Comparison of ENCODE assay signal across 25 cellular contexts in the genomic region with DNA sequence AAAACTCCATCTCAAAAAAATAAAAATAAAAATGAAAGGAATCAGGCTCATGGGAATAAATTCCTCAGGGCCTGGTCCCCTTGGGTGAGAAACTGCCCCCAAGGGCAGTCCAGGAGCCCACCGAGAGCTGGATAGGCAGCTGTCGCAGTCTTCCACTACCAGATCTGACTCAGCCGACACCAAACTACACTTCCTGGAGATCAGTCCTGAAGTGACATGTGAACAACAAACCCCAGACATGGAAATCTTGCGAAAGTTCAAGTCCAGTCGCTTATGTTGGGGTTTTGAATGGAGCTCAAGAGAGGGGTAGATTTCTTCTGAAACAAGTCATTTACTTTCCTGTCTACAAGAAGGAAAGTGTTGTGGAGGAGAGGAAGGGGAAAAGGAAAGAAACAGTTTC. TPM values are rescaled to one million over a fixed set of nuclear protein-coding genes. Genes with fewer than 3 reads are reported as not detected.
DNase-seq lines count a peak whose midpoint lies in the region; ATAC-seq, FAIRE-seq and TF ChIP-seq lines count a peak whose summit lies in the region.
"Had no signal": no experiment of that assay in that cellular context is flagged by ENCODE, and none has a peak within 500 bp of the region (broad histone marks: within the 10 kb centered on the region; RNA-seq: fewer than 3 reads in every experiment).

No MANE protein-coding gene starts in this region.

- H3K27ac ChIP-seq in breast epithelium (no peak overlapping the region), astrocyte (ENCODE audit: low read depth, low read length) (no peak overlapping the region), tibial nerve (peak overlapping the region in 3 of 4 donors; percentile 5 to 95 (median 87)), prostate gland (no peak overlapping the region)
- H3K27ac ChIP-seq: BLaER1 had no signal

- no peak for TF ChIP-seq POLR2A in breast epithelium (IDR thresholded peaks at IDR 0.05)
- TF ChIP-seq POLR2A in tibial nerve (IDR thresholded peaks at IDR 0.05): no peak
- TF ChIP-seq POLR2A in prostate gland (IDR thresholded peaks at IDR 0.05): no peak

- no peak overlapping the region for H3K9ac ChIP-seq in astrocyte (ENCODE audit: low read length)
- H3K9ac ChIP-seq: BLaER1 had no signal

- no peaks in the 10 kb centered on the region for H3K9me3 Mint-ChIP-seq in MCF 10A (ENCODE audit: unreplicated experiment)
- H3K9me3 Mint-ChIP-seq in astrocyte (ENCODE audit: unreplicated experiment): peaks cover 7% of the 10 kb centered on the region
- no peaks in the 10 kb centered on the region for H3K9me3 Mint-ChIP-seq in stimulated activated naive B cell treated with anti-CD40 and anti-IgM and Interleukin-4, amounts not matched to agents 10 μg/mL and 1 μg/mL and 100 μg/mL, for 72 hours
- H3K9me3 Mint-ChIP-seq: central memory CD8-positive, alpha-beta T cell had no signal

- no TSS peak for BruUV-seq in MCF 10A (replicated peaks; lab: Mats Ljungman, UMichigan)

- no peak overlapping the region for H2AFZ ChIP-seq in astrocyte (ENCODE audit: low read depth, low read length)

- no peaks in the 10 kb centered on the region for H3K36me3 ChIP-seq in breast epithelium
- no peaks in the 10 kb centered on the region for H3K36me3 ChIP-seq in astrocyte (ENCODE audit: insufficient read depth, low read length)
- peaks cover 0 to 26% (median 0%) of the 10 kb centered on the region in 3 donors for H3K36me3 ChIP-seq in tibial nerve
- no peaks in the 10 kb centered on the region for H3K36me3 ChIP-seq in prostate gland

- FAIRE-seq in astrocyte (lab: Jason Lieb, UNC): no peak
- FAIRE-seq: H1, keratinocyte, small intestine had no signal

- H3K27me3 Mint-ChIP-seq in MCF 10A (ENCODE audit: insufficient read depth, unreplicated experiment): no peaks in the 10 kb centered on the region
- H3K27me3 Mint-ChIP-seq in astrocyte (ENCODE audit: low read depth, unreplicated experiment): no peaks in the 10 kb centered on the region
- no peaks in the 10 kb centered on the region for H3K27me3 Mint-ChIP-seq in stimulated activated naive B cell treated with anti-CD40 and anti-IgM and Interleukin-4, amounts not matched to agents 10 μg/mL and 1 μg/mL and 100 μg/mL, for 72 hours
- H3K27me3 Mint-ChIP-seq: activated CD4-positive, alpha-beta T cell treated with anti-CD3 and anti-CD28 coated beads for 36 hours; activated CD8-positive, alpha-beta memory T cell treated with anti-CD3 and anti-CD28 coated beads, Interleukin-2, amount 10 ng/mL, durations not matched to agents 7 days and 5 days; activated naive CD8-positive, alpha-beta T cell treated with anti-CD3 and anti-CD28 coated beads, Interleukin-2, amount 50 U/mL, for 24 hours; central memory CD8-positive, alpha-beta T cell had no signal

- DNase-seq in MCF 10A (ENCODE audit: unreplicated experiment) (peak; percentile 57), breast epithelium (ENCODE audit: low spot score in 2 of 2) (no peak), astrocyte (ENCODE audit: low read depth) (no peak), hepatic stellate cell (ENCODE audit: low spot score) (peak; percentile 71), tibial nerve (ENCODE audit: low spot score in 2 of 2) (no peak), H4 (ENCODE audit: low spot score) (no peak), prostate gland (ENCODE audit: low spot score) (no peak)
- no peak for DNase-seq in stimulated activated naive B cell treated with anti-CD40 and anti-IgM and Interleukin-4, amounts not matched to agents 10 μg/mL and 1 μg/mL and 100 μg/mL, for 72 hours
- DNase-seq: activated CD4-positive, alpha-beta T cell treated with anti-CD3 and anti-CD28 coated beads for 36 hours; activated CD8-positive, alpha-beta memory T cell treated with anti-CD3 and anti-CD28 coated beads, Interleukin-2, amount 10 ng/mL, durations not matched to agents 7 days and 5 days; activated naive CD8-positive, alpha-beta T cell treated with anti-CD3 and anti-CD28 coated beads, Interleukin-2, amount 50 U/mL, for 24 hours; Calu3; effector CD4-positive, alpha-beta T cell; hippocampal formation; mesendoderm; NCI-H187; NCI-H226; nephron progenitor cell; small intestine; stimulated activated CD4-positive, alpha-beta T cell treated with anti-CD3 and anti-CD28 coated beads, Interleukin-4, amount 100 ng/mL, for 4 hours had no signal

- CTCF ChIA-PET in MCF 10A (lab: Yijun Ruan, JAX): no interaction called here

- H3K4me3 Mint-ChIP-seq in MCF 10A (ENCODE audit: unreplicated experiment): no peak overlapping the region
- no peak overlapping the region for H3K4me3 Mint-ChIP-seq in astrocyte (ENCODE audit: unreplicated experiment)
- H3K4me3 Mint-ChIP-seq in stimulated activated naive B cell treated with anti-CD40 and anti-IgM and Interleukin-4, amounts not matched to agents 10 μg/mL and 1 μg/mL and 100 μg/mL, for 72 hours: no peak overlapping the region
- H3K4me3 Mint-ChIP-seq: activated CD4-positive, alpha-beta T cell treated with anti-CD3 and anti-CD28 coated beads for 36 hours; activated CD8-positive, alpha-beta memory T cell treated with anti-CD3 and anti-CD28 coated beads, Interleukin-2, amount 10 ng/mL, durations not matched to agents 7 days and 5 days; activated naive CD8-positive, alpha-beta T cell treated with anti-CD3 and anti-CD28 coated beads, Interleukin-2, amount 50 U/mL, for 24 hours; central memory CD8-positive, alpha-beta T cell; nephron progenitor cell had no signal

- H3K36me3 Mint-ChIP-seq in MCF 10A (ENCODE audit: insufficient read depth, unreplicated experiment) (peaks cover 29% of the 10 kb centered on the region), astrocyte (ENCODE audit: low read depth, unreplicated experiment) (peaks cover 17% of the 10 kb centered on the region)
- H3K36me3 Mint-ChIP-seq in stimulated activated naive B cell treated with anti-CD40 and anti-IgM and Interleukin-4, amounts not matched to agents 10 μg/mL and 1 μg/mL and 100 μg/mL, for 72 hours: peaks cover 33 to 46% of the 10 kb centered on the region in 2 donors

- H3K4me1 ChIP-seq in breast epithelium (no peaks in the 10 kb centered on the region), astrocyte (ENCODE audit: insufficient read depth, low read length) (no peaks in the 10 kb centered on the region), tibial nerve (peaks cover 0 to 65% (median 12%) of the 10 kb centered on the region in 4 donors), prostate gland (replicated peaks) (no peaks in the 10 kb centered on the region)

- no peaks in the 10 kb centered on the region for H3K79me2 ChIP-seq in astrocyte (ENCODE audit: insufficient read depth, low read length)

- WGBS in tibial nerve, 2 donors: 77 to 85% methylated on average over 5 of the region's 5 CpGs
- WGBS in prostate gland: 87% methylated on average over 5 of the region's 5 CpGs

- H3K9me3 ChIP-seq in breast epithelium: no peaks in the 10 kb centered on the region
- H3K9me3 ChIP-seq in astrocyte (ENCODE audit: insufficient read depth, low read depth, low read length): no peaks in the 10 kb centered on the region
- H3K9me3 ChIP-seq in tibial nerve: peaks cover 0 to 6% (median 0%) of the 10 kb centered on the region in 4 donors
- H3K9me3 ChIP-seq in prostate gland: no peaks in the 10 kb centered on the region

- intact Hi-C loops in MCF 10A (cut with micrococcal nuclease) (no loop called here), breast epithelium (cut with DNase I; ENCODE audit: low total_unique reads) (no loop called here), prostate gland (cut with DNase I) (no loop called here)

- H3K4me3 ChIP-seq in breast epithelium: no peak overlapping the region
- H3K4me3 ChIP-seq in astrocyte (ENCODE audit: insufficient read depth, low read depth, low read length): no peak overlapping the region
- H3K4me3 ChIP-seq in tibial nerve: no peak overlapping the region
- H3K4me3 ChIP-seq in prostate gland: no peak overlapping the region
- H3K4me3 ChIP-seq: BLaER1 had no signal

- TF ChIP-seq CTCF in MCF 10A (IDR thresholded peaks at IDR 0.05; ENCODE audit: unreplicated experiment): no peak
- no peak for TF ChIP-seq CTCF in breast epithelium (IDR thresholded peaks at IDR 0.05)
- no peak for TF ChIP-seq CTCF in astrocyte (IDR thresholded peaks at IDR 0.05; ENCODE audit: insufficient read depth, low read depth, low read length)
- no peak for TF ChIP-seq CTCF in tibial nerve (IDR thresholded peaks at IDR 0.05)
- no peak for TF ChIP-seq CTCF in prostate gland (IDR thresholded peaks at IDR 0.05)

- H3K27ac Mint-ChIP-seq in MCF 10A (ENCODE audit: low read depth, unreplicated experiment) (no peak overlapping the region), astrocyte (ENCODE audit: unreplicated experiment) (peak overlapping the region; percentile 56)
- H3K27ac Mint-ChIP-seq in stimulated activated naive B cell treated with anti-CD40 and anti-IgM and Interleukin-4, amounts not matched to agents 10 μg/mL and 1 μg/mL and 100 μg/mL, for 72 hours: no peak overlapping the region
- H3K27ac Mint-ChIP-seq: activated CD4-positive, alpha-beta T cell treated with anti-CD3 and anti-CD28 coated beads for 36 hours; activated CD8-positive, alpha-beta memory T cell treated with anti-CD3 and anti-CD28 coated beads, Interleukin-2, amount 10 ng/mL, durations not matched to agents 7 days and 5 days; activated naive CD8-positive, alpha-beta T cell treated with anti-CD3 and anti-CD28 coated beads, Interleukin-2, amount 50 U/mL, for 24 hours had no signal

- H3K27me3 ChIP-seq in breast epithelium (no peaks in the 10 kb centered on the region), astrocyte (ENCODE audit: insufficient read depth, low read length) (no peaks in the 10 kb centered on the region), tibial nerve (no peaks in the 10 kb centered on the region), prostate gland (replicated peaks; ENCODE audit: insufficient read depth) (no peaks in the 10 kb centered on the region)
- H3K27me3 ChIP-seq: BLaER1 had no signal

- ATAC-seq in stimulated activated naive B cell treated with anti-CD40 and anti-IgM and Interleukin-4, amounts not matched to agents 10 μg/mL and 1 μg/mL and 100 μg/mL, for 72 hours (replicated peaks): no peak
- ATAC-seq: activated CD4-positive, alpha-beta T cell treated with anti-CD3 and anti-CD28 coated beads for 36 hours; activated CD8-positive, alpha-beta memory T cell treated with anti-CD3 and anti-CD28 coated beads, Interleukin-2, amount 10 ng/mL, durations not matched to agents 7 days and 5 days; activated naive CD8-positive, alpha-beta T cell treated with anti-CD3 and anti-CD28 coated beads, Interleukin-2, amount 50 U/mL, for 24 hours; SK-N-SH treated with all-trans-retinoic acid at 6 μM for 48 hours had no signal

- H4K20me1 ChIP-seq in astrocyte (ENCODE audit: insufficient read depth, low read length): peaks cover 7% of the 10 kb centered on the region

- no peak overlapping the region for H3K4me2 ChIP-seq in astrocyte (ENCODE audit: low read length)
- H3K4me2 ChIP-seq: BLaER1 had no signal

- TF ChIP-seq EP300 in tibial nerve (IDR thresholded peaks at IDR 0.05): no peak

- H3K4me1 Mint-ChIP-seq in MCF 10A (ENCODE audit: insufficient read depth, unreplicated experiment): peaks cover 11% of the 10 kb centered on the region
- peaks cover 5% of the 10 kb centered on the region for H3K4me1 Mint-ChIP-seq in astrocyte (ENCODE audit: low read depth, unreplicated experiment)
- H3K4me1 Mint-ChIP-seq in stimulated activated naive B cell treated with anti-CD40 and anti-IgM and Interleukin-4, amounts not matched to agents 10 μg/mL and 1 μg/mL and 100 μg/mL, for 72 hours: no peaks in the 10 kb centered on the region
- H3K4me1 Mint-ChIP-seq: nephron progenitor cell had no signal

- POLR2A ChIA-PET in MCF 10A (lab: Yijun Ruan, JAX): no interaction called here

RNA-seq across cellular contexts. Expression of gene ADCY3, which starts 12.9 kb away (rescaled TPM):
- total RNA-seq in MCF 10A (2022): 50.3 and 62.9 TPM in 2 replicates
- total RNA-seq in breast epithelium: 10 to 100 TPM; 29.3 to 89.1 (median 56.1) TPM
- 12.5 and 20.5 TPM in 2 replicates for total RNA-seq in astrocyte
- 100 to 1,000 TPM; 145 to 393 (median 207) TPM for total RNA-seq in tibial nerve
- 11.3 and 26.8 TPM in 2 replicates for total RNA-seq in H4 (2014; rRNA removed; shearing (Covaris generic))
- total RNA-seq in prostate gland: 10 to 100 TPM; 20.8 to 44.3 TPM

Comparison
In these comparisons a context has a peak if more than half of its experiments do, and no peak if none do; other contexts are left out.
1. DNase-seq: peak in MCF 10A (single experiment) and hepatic stellate cell (single experiment); none in breast epithelium (0 of 2), astrocyte (single experiment), tibial nerve (0 of 2), H4 (single experiment), stimulated activated naive B cell treated with anti-CD40 and anti-IgM and Interleukin-4, amounts not matched to agents 10 μg/mL and 1 μg/mL and 100 μg/mL, for 72 hours (single experiment) and prostate gland (single experiment).
2. H3K27ac ChIP-seq: peak in tibial nerve (3 of 4); none in breast epithelium (0 of 2), astrocyte (single experiment) and prostate gland (0 of 2).